21 cellular contexts compared by ENCODE assay signal in genomic region chr19:1980068-1980467, GRCh38.
"Had no signal": no experiment of that assay in that cellular context is flagged by ENCODE, and none has a peak within 500 bp of the region (broad histone marks: within the 10 kb centered on the region; RNA-seq: fewer than 3 reads in every experiment).

No MANE protein-coding gene starts in this region.

- H2AFZ ChIP-seq: parathyroid adenoma had no signal

- H3K9me3 ChIP-seq: lower lobe of right lung, right lobe of liver, stomach, thyroid gland, upper lobe of left lung had no signal

- H3K27me3 ChIP-seq: right lobe of liver, stomach, thyroid gland, upper lobe of left lung had no signal

- H3K4me3 ChIP-seq: lower lobe of right lung, right lobe of liver, smooth muscle cell, stomach, thyroid gland, upper lobe of left lung had no signal

- H3K9ac ChIP-seq: parathyroid adenoma had no signal

- H3K4me1 ChIP-seq: lower lobe of right lung, parathyroid adenoma, right lobe of liver, thyroid gland, upper lobe of left lung had no signal

- H3K27ac ChIP-seq: lower lobe of right lung, parathyroid adenoma, right lobe of liver, stomach, thyroid gland, upper lobe of left lung had no signal

- H3K9me3 Mint-ChIP-seq: effector memory CD8-positive, alpha-beta T cell; immature natural killer cell; memory B cell; natural killer cell had no signal

- H3K27ac Mint-ChIP-seq: effector memory CD8-positive, alpha-beta T cell; immature natural killer cell; memory B cell; natural killer cell; progenitor cell of endocrine pancreas had no signal

- DNase-seq: cortex of kidney; effector memory CD8-positive, alpha-beta T cell; erythroblast; hypothalamus; immature natural killer cell; left ventricle myocardium superior; lower lobe of right lung; natural killer cell; stimulated activated CD4-positive, alpha-beta T cell treated with anti-CD3 and anti-CD28 coated beads, Interleukin-12 subunit alpha, Interleukin-12 subunit beta, amount 100 ng/mL, for 4 hours; stimulated activated CD4-positive, alpha-beta T cell treated with anti-CD3 and anti-CD28 coated beads, Interleukin-1b, Interleukin-23, amount 100 ng/mL, for 48 hours; stimulated activated CD4-positive, alpha-beta T cell treated with anti-CD3 and anti-CD28 coated beads, Interleukin-4, amount 100 ng/mL, for 1 hour; stimulated activated CD8-positive, alpha-beta memory T cell treated with anti-CD3 and anti-CD28 coated beads, Interleukin-4, amount 100 ng/mL, for 48 hours; stimulated activated naive CD4-positive, alpha-beta T cell treated with Interleukin-2 at 50 U/mL for 16 hours; stomach; thyroid gland had no signal

- H3K27me3 Mint-ChIP-seq: effector memory CD8-positive, alpha-beta T cell; memory B cell; progenitor cell of endocrine pancreas had no signal

- H3K4me1 Mint-ChIP-seq: memory B cell, natural killer cell had no signal

- H3K4me3 Mint-ChIP-seq: effector memory CD8-positive, alpha-beta T cell; immature natural killer cell; memory B cell; natural killer cell had no signal

- H3K36me3 Mint-ChIP-seq: natural killer cell had no signal

- H3K4me2 ChIP-seq: smooth muscle cell had no signal

- ATAC-seq: effector memory CD8-positive, alpha-beta T cell; left ventricle myocardium superior; natural killer cell had no signal
